ENCODE assay signal across 8 cellular contexts in the genomic region with DNA sequence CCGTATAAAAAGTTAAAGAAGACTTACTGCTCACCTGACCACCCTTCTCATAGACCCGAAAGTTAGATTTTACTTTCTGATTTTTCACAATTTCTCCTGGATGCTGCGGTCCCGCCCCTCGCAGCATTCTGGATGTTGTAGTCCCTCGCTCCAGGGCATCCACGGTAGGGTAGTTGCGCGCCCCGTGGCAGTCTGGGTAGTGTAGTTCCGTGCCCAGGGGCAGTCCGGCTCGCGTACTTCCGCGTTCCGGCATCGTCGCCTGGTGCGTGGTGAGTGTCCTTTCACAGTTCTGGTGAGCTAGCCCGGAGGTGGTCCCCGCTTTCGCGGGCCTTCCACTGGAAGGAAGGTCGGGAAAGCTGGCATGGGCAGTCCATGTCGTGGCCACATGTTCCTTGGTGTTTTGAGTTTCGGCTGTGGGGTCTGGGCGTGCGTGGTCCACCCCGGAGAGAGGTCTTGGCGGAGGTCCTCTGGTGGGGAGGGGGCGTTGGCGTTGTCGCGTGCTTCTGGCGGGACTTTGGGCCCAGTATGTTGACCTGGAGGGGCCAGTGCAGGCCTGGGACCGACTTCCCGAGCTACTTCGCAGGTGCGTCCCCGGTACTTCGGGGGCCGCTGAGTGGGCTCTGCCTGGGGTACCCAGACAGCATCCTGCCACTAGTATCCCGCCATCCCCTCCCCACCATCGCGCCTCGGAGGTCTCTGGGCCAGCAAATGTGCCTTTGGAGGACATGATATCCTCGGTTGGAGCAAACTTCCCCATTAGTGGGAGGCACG. TPM values are rescaled to one million over a fixed set of nuclear protein-coding genes. Genes with fewer than 3 reads are reported as not detected.
DNase-seq lines count a peak whose midpoint lies in the region; ATAC-seq and TF ChIP-seq lines count a peak whose summit lies in the region.

A gene (plus strand): TSS at position 222 of the 771 bp plus-strand sequence. CDS start 19,515 bp downstream, outside the sequence.

- intact Hi-C loops in activated CD4-positive, alpha-beta T cell treated with anti-CD3 and anti-CD28 coated beads for 36 hours (cut with DNase I, micrococcal nuclease), result loop anchor here (1.0 to 5.0 kb wide), 5 partner anchors 93 to 692 kb away; a partner anchor contains a TSS
- intact Hi-C loops in colonic mucosa (cut with DNase I), result no loop called here
- intact Hi-C loops in left colon (cut with DNase I, micrococcal nuclease), result no loop called here

- H3K36me3 Mint-ChIP-seq in activated CD4-positive, alpha-beta T cell treated with anti-CD3 and anti-CD28 coated beads for 36 hours (ENCODE audit: low read depth), result peaks cover 22% of the 10 kb centered on the region

- peak within 1 kb of the TSS; percentile 98 for H3K27ac Mint-ChIP-seq in activated CD4-positive, alpha-beta T cell treated with anti-CD3 and anti-CD28 coated beads for 36 hours

- peak within 1 kb of the TSS; percentile 96 for H3K4me3 Mint-ChIP-seq in activated CD4-positive, alpha-beta T cell treated with anti-CD3 and anti-CD28 coated beads for 36 hours

- POLR2A ChIA-PET in activated CD4-positive, alpha-beta T cell treated with anti-CD3 and anti-CD28 coated beads for 36 hours (lab: Charles Lee), result no interaction called here

- DNase-seq in AG20443 (ENCODE audit: low spot score), result peak; percentile 99
- DNase-seq in NCI-H460 (ENCODE audit: extremely low read depth, low read depth), result peak; percentile 87
- peak; percentile 96 for DNase-seq in activated CD4-positive, alpha-beta T cell treated with anti-CD3 and anti-CD28 coated beads for 36 hours
- DNase-seq in colonic mucosa, result peak; percentile 95
- peak; percentile 92 to 95 for DNase-seq in left colon
- peak; percentile 81 to 82 for DNase-seq in stimulated activated CD4-positive, alpha-beta T cell treated with anti-CD3 and anti-CD28 coated beads, Interleukin-1b, Interleukin-23, amount 100 ng/mL, for 4 hours (ENCODE audit: low read depth in 2 of 2)

- H3K27ac ChIP-seq in colonic mucosa, result no peak within 1 kb of the TSS

- H3K27me3 ChIP-seq in colonic mucosa, result no peaks in the 10 kb centered on the region

- no peak for TF ChIP-seq CTCF in colonic mucosa (IDR thresholded peaks at IDR 0.05)

- CTCF ChIA-PET in activated CD4-positive, alpha-beta T cell treated with anti-CD3 and anti-CD28 coated beads for 36 hours (lab: Charles Lee), result interaction anchor here (0.6 to 1.2 kb wide), 2 partner anchors 137 to 379 kb away, joined by 3 to 4 read pairs; no protein-coding TSS in a partner anchor

- ATAC-seq in GM19025 (IDR thresholded peaks at IDR 0.05; ENCODE audit: low read depth, unreplicated experiment) (peak; percentile 100), HG03280 (IDR thresholded peaks at IDR 0.05; ENCODE audit: unreplicated experiment) (peak; percentile 100), left colon (peak; percentile 100)
- peak; percentile 100 for ATAC-seq in activated CD4-positive, alpha-beta T cell treated with anti-CD3 and anti-CD28 coated beads for 36 hours

- peak within 1 kb of the TSS; percentile 79 for H3K4me3 ChIP-seq in colonic mucosa

- H3K4me1 Mint-ChIP-seq in activated CD4-positive, alpha-beta T cell treated with anti-CD3 and anti-CD28 coated beads for 36 hours, result peaks cover 28% of the 10 kb centered on the region

- H3K9me3 ChIP-seq in colonic mucosa, result no peaks in the 10 kb centered on the region

- no peaks in the 10 kb centered on the region for H3K36me3 ChIP-seq in colonic mucosa

- H3K9ac ChIP-seq in colonic mucosa (ENCODE audit: low read depth in 2 of 2, low read length in 2 of 2), result peak within 1 kb of the TSS; percentile 78 to 86

- H3K9me3 Mint-ChIP-seq in activated CD4-positive, alpha-beta T cell treated with anti-CD3 and anti-CD28 coated beads for 36 hours (ENCODE audit: low read depth), result no peaks in the 10 kb centered on the region

- H3K27me3 Mint-ChIP-seq in activated CD4-positive, alpha-beta T cell treated with anti-CD3 and anti-CD28 coated beads for 36 hours, result peaks cover 6% of the 10 kb centered on the region

- no peaks in the 10 kb centered on the region for H3K4me1 ChIP-seq in colonic mucosa

RNA-seq across cellular contexts. Expression of the gene that starts here (rescaled TPM):
- total RNA-seq in NCI-H460 (2014; rRNA removed; shearing (Covaris generic)), result 7.0 and 8.3 TPM in 2 replicates
- 8.4 and 13.3 TPM in 2 replicates for polyA plus RNA-seq in NCI-H460 (2014; cell fraction: nucleus; rRNA removed)
- 1 to 10 TPM; 6.4 to 6.7 TPM for total RNA-seq in activated CD4-positive, alpha-beta T cell treated with anti-CD3 and anti-CD28 coated beads for 36 hours
- total RNA-seq in colonic mucosa (10 to 100 TPM in 1 of 2 donors, 1 to 10 TPM in 1; 5.9 to 10.0 TPM), left colon (10 to 100 TPM in 1 of 2 donors, 1 to 10 TPM in 1; 9.5 to 10.2 TPM)

Comparison
In these comparisons a context has a peak if more than half of its experiments do, and no peak if none do; other contexts are left out.
1. intact Hi-C loops: an anchor here in activated CD4-positive, alpha-beta T cell treated with anti-CD3 and anti-CD28 coated beads for 36 hours (1.0 to 5.0 kb wide); none called in colonic mucosa and left colon.